In genomic region chr5:135207866-135208265, GRCh38 we compare ENCODE assay signal across 14 cellular contexts.
"Had no signal": no experiment of that assay in that cellular context is flagged by ENCODE, and none has a peak within 500 bp of the region (broad histone marks: within the 10 kb centered on the region; RNA-seq: fewer than 3 reads in every experiment).

No MANE protein-coding gene starts in this region.

- H3K9me3 ChIP-seq: body of pancreas, sigmoid colon, thyroid gland had no signal

- H3K4me1 Mint-ChIP-seq: activated naive CD4-positive, alpha-beta T cell treated with anti-CD3 and anti-CD28 coated beads, Interleukin-2, amount 50 U/mL, for 24 hours had no signal

- H3K4me3 Mint-ChIP-seq: activated naive CD4-positive, alpha-beta T cell treated with anti-CD3 and anti-CD28 coated beads, Interleukin-2, amount 50 U/mL, for 24 hours had no signal

- H3K36me3 ChIP-seq: sigmoid colon, thyroid gland had no signal

- H3K27me3 ChIP-seq: body of pancreas, foreskin keratinocyte, sigmoid colon, thyroid gland had no signal

- H3K4me3 ChIP-seq: body of pancreas, sigmoid colon, SK-N-MC, thyroid gland had no signal

- H3K27ac Mint-ChIP-seq: activated naive CD4-positive, alpha-beta T cell treated with anti-CD3 and anti-CD28 coated beads, Interleukin-2, amount 50 U/mL, for 24 hours; activated T-helper 2 cell treated with anti-CD3 and anti-CD28 coated beads, Interferon-gamma antibody, Interleukin-2, Interleukin-4, amounts not matched to agents 10 μg/mL and 5 μg/mL and 100 μg/mL, durations not matched to agents 14 hours and 24 hours and 36 hours had no signal

- DNase-seq: activated CD4-positive, alpha-beta T cell treated with anti-CD3 and anti-CD28 coated beads for 1 hour; activated CD4-positive, alpha-beta T cell treated with anti-CD3 and anti-CD28 coated beads, Interleukin-2, amount 50 U/mL, for 4 hours; activated T-cell treated with anti-CD3 and anti-CD28 coated beads, Interleukin-2, amount 50 U/mL, for 1 hour; body of pancreas; caudate nucleus; effector CD4-positive, alpha-beta T cell; foreskin keratinocyte; glutamatergic neuron; sigmoid colon; stimulated activated CD4-positive, alpha-beta T cell treated with anti-CD3 and anti-CD28 coated beads, Interleukin-1b, Interleukin-23, amount 100 ng/mL, for 48 hours; thyroid gland had no signal

- H3K27ac ChIP-seq: body of pancreas, foreskin keratinocyte, SK-N-MC, thyroid gland had no signal

- H3K4me1 ChIP-seq: body of pancreas, thyroid gland had no signal
